16 cellular contexts compared by ENCODE assay signal in the genomic region with DNA sequence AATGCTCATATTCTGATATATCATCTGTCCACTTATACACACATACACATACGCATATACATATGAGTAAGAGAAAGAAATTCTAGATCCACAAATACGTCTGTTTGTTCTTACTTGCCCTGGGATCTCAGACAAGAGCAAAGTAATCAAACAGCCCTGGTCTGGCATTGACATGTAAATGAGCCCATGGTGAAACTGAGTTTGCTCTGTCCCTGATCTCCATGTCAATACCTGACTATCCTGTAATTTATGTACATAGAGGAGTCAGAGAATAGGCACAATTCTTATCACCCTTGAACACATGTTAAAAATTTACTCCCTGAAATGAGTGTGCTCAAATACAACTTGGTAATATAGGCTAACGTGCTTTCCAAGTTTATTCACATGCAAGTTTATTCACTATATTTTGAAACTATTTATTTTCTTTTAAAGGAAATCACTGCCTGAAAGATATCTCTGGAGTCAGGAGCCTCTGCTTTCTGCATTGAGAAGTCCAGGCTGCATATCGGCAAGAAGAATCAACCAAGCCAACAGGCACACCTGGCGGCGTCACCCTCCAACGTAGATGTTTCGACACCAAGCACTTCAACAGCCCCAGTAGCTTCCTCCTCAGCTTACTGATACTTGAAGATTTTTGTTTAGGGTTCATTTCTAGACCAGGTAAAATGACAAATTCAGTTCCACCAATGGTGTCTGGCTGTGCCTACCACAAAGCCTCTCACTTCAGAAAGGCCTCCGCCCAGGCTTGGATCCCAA.
"Had no signal": no experiment of that assay in that cellular context is flagged by ENCODE, and none has a peak within 500 bp of the region (broad histone marks: within the 10 kb centered on the region; RNA-seq: fewer than 3 reads in every experiment).

No MANE protein-coding gene starts in this region.

- H3K4me3 ChIP-seq: heart left ventricle, lower lobe of right lung, pancreas, suprapubic skin, upper lobe of left lung had no signal

- ATAC-seq: activated CD8-positive, alpha-beta memory T cell treated with anti-CD3 and anti-CD28 coated beads, Interleukin-2, amount 10 ng/mL, durations not matched to agents 7 days and 5 days; activated naive CD4-positive, alpha-beta T cell treated with anti-CD3 and anti-CD28 coated beads, Interleukin-2, amount 50 U/mL, for 72 hours; heart left ventricle; pancreas had no signal

- H3K36me3 ChIP-seq: brain microvascular endothelial cell, heart left ventricle, lower lobe of right lung, pancreas, suprapubic skin, upper lobe of left lung had no signal

- H3K27me3 ChIP-seq: brain microvascular endothelial cell, pancreas, suprapubic skin, upper lobe of left lung had no signal

- H3K36me3 Mint-ChIP-seq: activated CD8-positive, alpha-beta memory T cell treated with anti-CD3 and anti-CD28 coated beads, Interleukin-2, amount 10 ng/mL, durations not matched to agents 7 days and 5 days; activated naive CD4-positive, alpha-beta T cell treated with anti-CD3 and anti-CD28 coated beads, Interleukin-2, amount 50 U/mL, for 72 hours; mesothelial cell of epicardium had no signal

- H3K4me1 ChIP-seq: heart left ventricle, lower lobe of right lung, pancreas, suprapubic skin, upper lobe of left lung had no signal

- H3K9me3 ChIP-seq: heart left ventricle, lower lobe of right lung, pancreas, suprapubic skin, upper lobe of left lung had no signal

- DNase-seq: activated CD4-positive, alpha-beta T cell treated with anti-CD3 and anti-CD28 coated beads, Interleukin-2, amount 50 U/mL, for 48 hours; activated CD8-positive, alpha-beta memory T cell treated with anti-CD3 and anti-CD28 coated beads, Interleukin-2, amount 10 ng/mL, durations not matched to agents 7 days and 5 days; activated effector memory CD4-positive, alpha-beta T cell treated with anti-CD3 and anti-CD28 coated beads, Interleukin-2, amount 50 U/mL, for 16 hours; activated T-cell treated with anti-CD3 and anti-CD28 coated beads, Interleukin-2, amount 50 U/mL, for 24 hours; brain microvascular endothelial cell; effector memory CD4-positive, alpha-beta T cell; heart left ventricle; lower lobe of right lung; pancreas; stimulated activated CD4-positive, alpha-beta T cell treated with anti-CD3 and anti-CD28 coated beads, Interleukin-12 subunit alpha, Interleukin-12 subunit beta, amount 100 ng/mL, for 4 hours; stimulated activated naive CD4-positive, alpha-beta T cell had no signal

- H3K4me3 Mint-ChIP-seq: activated CD8-positive, alpha-beta memory T cell treated with anti-CD3 and anti-CD28 coated beads, Interleukin-2, amount 10 ng/mL, durations not matched to agents 7 days and 5 days; activated T-cell treated with anti-CD3 and anti-CD28 coated beads, Interleukin-2, amount 50 U/mL, for 24 hours; mesothelial cell of epicardium; neural crest cell had no signal

- H3K27ac Mint-ChIP-seq: activated CD8-positive, alpha-beta memory T cell treated with anti-CD3 and anti-CD28 coated beads, Interleukin-2, amount 10 ng/mL, durations not matched to agents 7 days and 5 days; activated naive CD4-positive, alpha-beta T cell treated with anti-CD3 and anti-CD28 coated beads, Interleukin-2, amount 50 U/mL, for 72 hours; activated T-cell treated with anti-CD3 and anti-CD28 coated beads, Interleukin-2, amount 50 U/mL, for 24 hours; mesothelial cell of epicardium had no signal

- H3K27ac ChIP-seq: brain microvascular endothelial cell, heart left ventricle, lower lobe of right lung, pancreas, suprapubic skin, upper lobe of left lung had no signal

- H3K9me3 Mint-ChIP-seq: activated naive CD4-positive, alpha-beta T cell treated with anti-CD3 and anti-CD28 coated beads, Interleukin-2, amount 50 U/mL, for 72 hours; activated T-cell treated with anti-CD3 and anti-CD28 coated beads, Interleukin-2, amount 50 U/mL, for 24 hours; mesothelial cell of epicardium had no signal

- H3K27me3 Mint-ChIP-seq: activated CD8-positive, alpha-beta memory T cell treated with anti-CD3 and anti-CD28 coated beads, Interleukin-2, amount 10 ng/mL, durations not matched to agents 7 days and 5 days; activated T-cell treated with anti-CD3 and anti-CD28 coated beads, Interleukin-2, amount 50 U/mL, for 24 hours had no signal

- H3K4me1 Mint-ChIP-seq: activated CD8-positive, alpha-beta memory T cell treated with anti-CD3 and anti-CD28 coated beads, Interleukin-2, amount 10 ng/mL, durations not matched to agents 7 days and 5 days; mesothelial cell of epicardium had no signal
